In genomic region chr7:2687338-2687869, GRCh38 we compare ENCODE assay signal across 12 cellular contexts. TPM values are rescaled to one million over a fixed set of nuclear protein-coding genes. Genes with fewer than 3 reads are reported as not detected.
DNase-seq lines count a peak whose midpoint lies in the region; TF ChIP-seq lines count a peak whose summit lies in the region.
"Had no signal": no experiment of that assay in that cellular context is flagged by ENCODE, and none has a peak within 500 bp of the region (broad histone marks: within the 10 kb centered on the region; RNA-seq: fewer than 3 reads in every experiment).

No MANE protein-coding gene starts in this region.

- no peaks in the 10 kb centered on the region for H3K36me3 Mint-ChIP-seq in chondrocyte (ENCODE audit: low read depth)

- no peaks in the 10 kb centered on the region for H3K79me2 ChIP-seq in osteoblast (ENCODE audit: insufficient read depth, low read length)

- peaks cover 34% of the 10 kb centered on the region for H3K4me1 Mint-ChIP-seq in chondrocyte (ENCODE audit: low read depth)

- H3K27me3 ChIP-seq in osteoblast (ENCODE audit: insufficient read depth, low read length): peaks cover 23% of the 10 kb centered on the region

- peak overlapping the region; percentile 8 for H3K27ac ChIP-seq in osteoblast (ENCODE audit: low read depth, low read length)
- H3K27ac ChIP-seq: epithelial cell of prostate had no signal

- peaks cover 26% of the 10 kb centered on the region for H3K4me1 ChIP-seq in osteoblast (ENCODE audit: insufficient read depth, low read length)

- peak overlapping the region; percentile 66 for H3K4me3 ChIP-seq in osteoblast (ENCODE audit: insufficient read depth, low read length)

- no peaks in the 10 kb centered on the region for H3K9me3 ChIP-seq in osteoblast (ENCODE audit: low read depth, low read length)

- H4K20me1 ChIP-seq in osteoblast (ENCODE audit: insufficient read depth, low read length): peaks cover 7% of the 10 kb centered on the region

- H3K27ac Mint-ChIP-seq in chondrocyte (ENCODE audit: unreplicated experiment): peak overlapping the region; percentile 24

- no peaks in the 10 kb centered on the region for H3K36me3 ChIP-seq in osteoblast (ENCODE audit: insufficient read depth, low read length)

- H3K4me3 Mint-ChIP-seq in chondrocyte (ENCODE audit: unreplicated experiment): peak overlapping the region; percentile 19

- H3K27me3 Mint-ChIP-seq in chondrocyte (ENCODE audit: low read depth): no peaks in the 10 kb centered on the region

- peak; percentile 27 for DNase-seq in DMS79 (lab: John Stamatoyannopoulos, UW)
- DNase-seq in NCI-H1105 treated with DMSO at 0.1 percent for 48 hours (lab: John Stamatoyannopoulos, UW): peak; percentile 49
- no peak for DNase-seq in chondrocyte (ENCODE audit: low spot score)
- DNase-seq in osteoblast (ENCODE audit: insufficient read length, low spot score, missing footprints): peak; percentile 95
- DNase-seq in germinal center (ENCODE audit: low spot score): no peak
- no peak for DNase-seq in stimulated activated CD8-positive, alpha-beta memory T cell treated with anti-CD3 and anti-CD28 coated beads, Interleukin-4, amount 100 ng/mL, for 48 hours
- no peak for DNase-seq in GM20000 (ENCODE audit: low spot score)
- DNase-seq in NCI-H1694 (lab: John Stamatoyannopoulos, UW): no peak
- DNase-seq: activated effector memory CD4-positive, alpha-beta T cell treated with anti-CD3 and anti-CD28 coated beads, Interleukin-2, amount 50 U/mL, for 16 hours; Kasumi-1; T-helper 2 cell had no signal

- peak overlapping the region; percentile 70 for H3K4me2 ChIP-seq in osteoblast (ENCODE audit: insufficient read depth, low read length)

- TF ChIP-seq CTCF in chondrocyte (IDR thresholded peaks at IDR 0.05) (no peak), osteoblast (IDR thresholded peaks at IDR 0.05; ENCODE audit: extremely low read depth, low read depth, low read length) (no peak), GM20000 (IDR thresholded peaks at IDR 0.05; ENCODE audit: extremely low read depth, missing control alignments) (no peak)

- no peaks in the 10 kb centered on the region for H3K9me3 Mint-ChIP-seq in chondrocyte (ENCODE audit: low read depth)

- no peak overlapping the region for H2AFZ ChIP-seq in osteoblast (ENCODE audit: low read length)

RNA-seq across cellular contexts. Expression of gene AMZ1, which starts 0.6 kb away (rescaled TPM):
- total RNA-seq in chondrocyte: 9.1 to 11.1 TPM (median 9.6 TPM) in 3 replicates
- 2.1 and 2.5 TPM in 2 replicates for total RNA-seq in osteoblast

RNA-seq across cellular contexts. Expression of gene TTYH3, which starts 55.6 kb away (rescaled TPM):
- total RNA-seq in chondrocyte: 196 to 209 TPM (median 198 TPM) in 3 replicates
- total RNA-seq in osteoblast: 28.3 and 29.0 TPM in 2 replicates

Comparison
In these comparisons a context has a peak if more than half of its experiments do, and no peak if none do; other contexts are left out.
1. DNase-seq: peak in DMS79 (single experiment), NCI-H1105 treated with DMSO at 0.1 percent for 48 hours (single experiment) and osteoblast (single experiment); none in chondrocyte (single experiment), germinal center (single experiment), stimulated activated CD8-positive, alpha-beta memory T cell treated with anti-CD3 and anti-CD28 coated beads, Interleukin-4, amount 100 ng/mL, for 48 hours (single experiment), GM20000 (single experiment) and NCI-H1694 (single experiment).